In genomic region chr1:15272009-15272781, GRCh38 we compare ENCODE assay signal across 8 cellular contexts. TPM values are rescaled to one million over a fixed set of nuclear protein-coding genes. Genes with fewer than 3 reads are reported as not detected.
DNase-seq lines count a peak whose midpoint lies in the region; ATAC-seq, FAIRE-seq and TF ChIP-seq lines count a peak whose summit lies in the region.

No MANE protein-coding gene starts in this region.

- TF ChIP-seq POLR2A in prostate gland (IDR thresholded peaks at IDR 0.05), result no peak

- intact Hi-C loops in left cardiac atrium (cut with DNase I) (loop anchor here (1.0 to 5.0 kb wide), 3 partner anchors 118 to 140 kb away; partner anchors contain the start of gene TMEM51 (in 1 of the 2)), prostate gland (cut with DNase I) (loop anchor here (1.0 to 2.0 kb wide), 2 partner anchors 120 to 143 kb away; no protein-coding TSS in a partner anchor)

- H3K79me2 ChIP-seq in DOHH2 (ENCODE audit: control insufficient read depth, low read length), result no peaks in the 10 kb centered on the region

- WGBS in prostate gland, result 37% methylated on average over 26 of the region's 26 CpGs

- no peaks in the 10 kb centered on the region for H4K20me1 ChIP-seq in DOHH2 (ENCODE audit: control insufficient read depth, insufficient read depth, low read depth, low read length)

- H3K4me1 ChIP-seq in DOHH2 (ENCODE audit: control insufficient read depth, low read length) (no peaks in the 10 kb centered on the region), prostate gland (replicated peaks) (no peaks in the 10 kb centered on the region)

- H3K27ac ChIP-seq in DOHH2 (ENCODE audit: low read depth, low read length) (no peak overlapping the region), prostate gland (no peak overlapping the region)

- ATAC-seq in activated naive CD8-positive, alpha-beta T cell treated with anti-CD3 and anti-CD28 coated beads, Interleukin-2, amount 50 U/mL, for 24 hours, result peak; percentile 80
- ATAC-seq in left cardiac atrium (peak; percentile 86 to 93), GM18519 (IDR thresholded peaks at IDR 0.05; ENCODE audit: low FRiP score, unreplicated experiment) (no peak)

- no peak overlapping the region for H3K27ac Mint-ChIP-seq in activated naive CD8-positive, alpha-beta T cell treated with anti-CD3 and anti-CD28 coated beads, Interleukin-2, amount 50 U/mL, for 24 hours

- H3K9me3 Mint-ChIP-seq in activated naive CD8-positive, alpha-beta T cell treated with anti-CD3 and anti-CD28 coated beads, Interleukin-2, amount 50 U/mL, for 24 hours, result no peaks in the 10 kb centered on the region

- DNase-seq in HTR-8/SVneo (ENCODE audit: insufficient read length, low spot score), result peak; percentile 78
- peak; percentile 59 for DNase-seq in NOMO-1 treated with dmso at 0.1 percent for 144 hours (lab: John Stamatoyannopoulos, UW; ENCODE audit: unreplicated experiment)
- DNase-seq in activated naive CD8-positive, alpha-beta T cell treated with anti-CD3 and anti-CD28 coated beads, Interleukin-2, amount 50 U/mL, for 24 hours, result peak; percentile 49
- DNase-seq in left cardiac atrium, result peak; percentile 60
- DNase-seq in prostate gland (ENCODE audit: low spot score), result peak; percentile 59
- no peak for DNase-seq in KG1 (lab: John Stamatoyannopoulos, UW)

- H3K4me3 Mint-ChIP-seq in activated naive CD8-positive, alpha-beta T cell treated with anti-CD3 and anti-CD28 coated beads, Interleukin-2, amount 50 U/mL, for 24 hours, result no peak overlapping the region

- H3K27me3 Mint-ChIP-seq in activated naive CD8-positive, alpha-beta T cell treated with anti-CD3 and anti-CD28 coated beads, Interleukin-2, amount 50 U/mL, for 24 hours, result peaks cover 40% of the 10 kb centered on the region

- H3K36me3 Mint-ChIP-seq in activated naive CD8-positive, alpha-beta T cell treated with anti-CD3 and anti-CD28 coated beads, Interleukin-2, amount 50 U/mL, for 24 hours (ENCODE audit: low read depth), result no peaks in the 10 kb centered on the region

- no peaks in the 10 kb centered on the region for H3K9me3 ChIP-seq in DOHH2 (ENCODE audit: control insufficient read depth, insufficient read depth, low read length)
- no peaks in the 10 kb centered on the region for H3K9me3 ChIP-seq in prostate gland

- no peak overlapping the region for H3K4me3 ChIP-seq in DOHH2 (ENCODE audit: low read length)
- H3K4me3 ChIP-seq in prostate gland, result no peak overlapping the region

- no peaks in the 10 kb centered on the region for H3K9me2 ChIP-seq in DOHH2 (replicated peaks; ENCODE audit: control insufficient read depth, low read length)

- H3K36me3 ChIP-seq in DOHH2 (ENCODE audit: control insufficient read depth, low read length), result no peaks in the 10 kb centered on the region
- H3K36me3 ChIP-seq in prostate gland, result no peaks in the 10 kb centered on the region

- H3K4me2 ChIP-seq in DOHH2 (ENCODE audit: low read length), result no peak overlapping the region

- H3K4me1 Mint-ChIP-seq in activated naive CD8-positive, alpha-beta T cell treated with anti-CD3 and anti-CD28 coated beads, Interleukin-2, amount 50 U/mL, for 24 hours, result peaks cover 2% of the 10 kb centered on the region

- no peak for FAIRE-seq in HTR-8/SVneo (lab: Jason Lieb, UNC)

- H3K27me3 ChIP-seq in DOHH2 (ENCODE audit: control insufficient read depth, low read length), result no peaks in the 10 kb centered on the region; the same call in 1 of the 2 replicates
- H3K27me3 ChIP-seq in prostate gland (replicated peaks; ENCODE audit: insufficient read depth), result no peaks in the 10 kb centered on the region

- H3F3A ChIP-seq in DOHH2 (ENCODE audit: control insufficient read depth, insufficient read depth), result no peaks in the 10 kb centered on the region

- TF ChIP-seq CTCF in DOHH2 (IDR thresholded peaks at IDR 0.05; ENCODE audit: low read depth, low read length, poor library complexity, severe bottlenecking) (peak; percentile 68), prostate gland (IDR thresholded peaks at IDR 0.05) (peak in 3 of 4 experiments; percentile 70 to 86 (median 82))

RNA-seq across cellular contexts. Expression of gene FHAD1, which starts 25.2 kb away (rescaled TPM):
- under 1 TPM in 1 of 2 donors, not detected in 1; 0.47 TPM for total RNA-seq in left cardiac atrium
- 1 to 10 TPM in 1 of 2 donors, under 1 TPM in 1; 0.27 to 6.5 TPM for total RNA-seq in prostate gland
